Comparison of ENCODE assay signal across 1 cellular context in genomic region chr6:142373268-142374089, GRCh38.
TF ChIP-seq lines count a peak whose summit lies in the region.

No MANE protein-coding gene starts in this region.

TF ChIP-seq in HepG2, 621 proteins besides CTCF, POLR2A, EP300 and RAD21 (continued from another document and continues in another):
- no peak for TF ChIP-seq ZSCAN21 (CRISPR knock-in tag; IDR thresholded peaks at IDR 0.05; ENCODE audit: borderline replicate concordance)
- peak; percentile 43; the same call in 1 of the 2 replicates for TF ChIP-seq MED1 (CRISPR knock-in tag; IDR thresholded peaks at IDR 0.05)
- no peak for TF ChIP-seq REL (CRISPR knock-in tag; conservative IDR thresholded peaks at IDR 0.05)
- TF ChIP-seq, protein P1, sequence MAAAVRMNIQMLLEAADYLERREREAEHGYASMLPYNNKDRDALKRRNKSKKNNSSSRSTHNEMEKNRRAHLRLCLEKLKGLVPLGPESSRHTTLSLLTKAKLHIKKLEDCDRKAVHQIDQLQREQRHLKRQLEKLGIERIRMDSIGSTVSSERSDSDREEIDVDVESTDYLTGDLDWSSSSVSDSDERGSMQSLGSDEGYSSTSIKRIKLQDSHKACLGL (CRISPR knock-in tag; IDR thresholded peaks at IDR 0.05) = no peak
- TF ChIP-seq RNF2 (conservative IDR thresholded peaks at IDR 0.05; ENCODE audit: low read depth) = no peak
- TF ChIP-seq ZNF451 (CRISPR knock-in tag; IDR thresholded peaks at IDR 0.05) = no peak
- no peak for TF ChIP-seq ZNF160 (CRISPR knock-in tag; IDR thresholded peaks at IDR 0.05)
- no peak for TF ChIP-seq ZNF83 (CRISPR knock-in tag; IDR thresholded peaks at IDR 0.05; ENCODE audit: borderline replicate concordance)
- TF ChIP-seq, protein P2, sequence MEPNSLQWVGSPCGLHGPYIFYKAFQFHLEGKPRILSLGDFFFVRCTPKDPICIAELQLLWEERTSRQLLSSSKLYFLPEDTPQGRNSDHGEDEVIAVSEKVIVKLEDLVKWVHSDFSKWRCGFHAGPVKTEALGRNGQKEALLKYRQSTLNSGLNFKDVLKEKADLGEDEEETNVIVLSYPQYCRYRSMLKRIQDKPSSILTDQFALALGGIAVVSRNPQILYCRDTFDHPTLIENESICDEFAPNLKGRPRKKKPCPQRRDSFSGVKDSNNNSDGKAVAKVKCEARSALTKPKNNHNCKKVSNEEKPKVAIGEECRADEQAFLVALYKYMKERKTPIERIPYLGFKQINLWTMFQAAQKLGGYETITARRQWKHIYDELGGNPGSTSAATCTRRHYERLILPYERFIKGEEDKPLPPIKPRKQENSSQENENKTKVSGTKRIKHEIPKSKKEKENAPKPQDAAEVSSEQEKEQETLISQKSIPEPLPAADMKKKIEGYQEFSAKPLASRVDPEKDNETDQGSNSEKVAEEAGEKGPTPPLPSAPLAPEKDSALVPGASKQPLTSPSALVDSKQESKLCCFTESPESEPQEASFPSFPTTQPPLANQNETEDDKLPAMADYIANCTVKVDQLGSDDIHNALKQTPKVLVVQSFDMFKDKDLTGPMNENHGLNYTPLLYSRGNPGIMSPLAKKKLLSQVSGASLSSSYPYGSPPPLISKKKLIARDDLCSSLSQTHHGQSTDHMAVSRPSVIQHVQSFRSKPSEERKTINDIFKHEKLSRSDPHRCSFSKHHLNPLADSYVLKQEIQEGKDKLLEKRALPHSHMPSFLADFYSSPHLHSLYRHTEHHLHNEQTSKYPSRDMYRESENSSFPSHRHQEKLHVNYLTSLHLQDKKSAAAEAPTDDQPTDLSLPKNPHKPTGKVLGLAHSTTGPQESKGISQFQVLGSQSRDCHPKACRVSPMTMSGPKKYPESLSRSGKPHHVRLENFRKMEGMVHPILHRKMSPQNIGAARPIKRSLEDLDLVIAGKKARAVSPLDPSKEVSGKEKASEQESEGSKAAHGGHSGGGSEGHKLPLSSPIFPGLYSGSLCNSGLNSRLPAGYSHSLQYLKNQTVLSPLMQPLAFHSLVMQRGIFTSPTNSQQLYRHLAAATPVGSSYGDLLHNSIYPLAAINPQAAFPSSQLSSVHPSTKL (CRISPR knock-in tag; IDR thresholded peaks at IDR 0.05) = peak; percentile 38; the same call in 1 of the 2 replicates
- no peak for TF ChIP-seq KLF12 (CRISPR knock-in tag; IDR thresholded peaks at IDR 0.05; ENCODE audit: borderline replicate concordance)
- TF ChIP-seq, protein P3, sequence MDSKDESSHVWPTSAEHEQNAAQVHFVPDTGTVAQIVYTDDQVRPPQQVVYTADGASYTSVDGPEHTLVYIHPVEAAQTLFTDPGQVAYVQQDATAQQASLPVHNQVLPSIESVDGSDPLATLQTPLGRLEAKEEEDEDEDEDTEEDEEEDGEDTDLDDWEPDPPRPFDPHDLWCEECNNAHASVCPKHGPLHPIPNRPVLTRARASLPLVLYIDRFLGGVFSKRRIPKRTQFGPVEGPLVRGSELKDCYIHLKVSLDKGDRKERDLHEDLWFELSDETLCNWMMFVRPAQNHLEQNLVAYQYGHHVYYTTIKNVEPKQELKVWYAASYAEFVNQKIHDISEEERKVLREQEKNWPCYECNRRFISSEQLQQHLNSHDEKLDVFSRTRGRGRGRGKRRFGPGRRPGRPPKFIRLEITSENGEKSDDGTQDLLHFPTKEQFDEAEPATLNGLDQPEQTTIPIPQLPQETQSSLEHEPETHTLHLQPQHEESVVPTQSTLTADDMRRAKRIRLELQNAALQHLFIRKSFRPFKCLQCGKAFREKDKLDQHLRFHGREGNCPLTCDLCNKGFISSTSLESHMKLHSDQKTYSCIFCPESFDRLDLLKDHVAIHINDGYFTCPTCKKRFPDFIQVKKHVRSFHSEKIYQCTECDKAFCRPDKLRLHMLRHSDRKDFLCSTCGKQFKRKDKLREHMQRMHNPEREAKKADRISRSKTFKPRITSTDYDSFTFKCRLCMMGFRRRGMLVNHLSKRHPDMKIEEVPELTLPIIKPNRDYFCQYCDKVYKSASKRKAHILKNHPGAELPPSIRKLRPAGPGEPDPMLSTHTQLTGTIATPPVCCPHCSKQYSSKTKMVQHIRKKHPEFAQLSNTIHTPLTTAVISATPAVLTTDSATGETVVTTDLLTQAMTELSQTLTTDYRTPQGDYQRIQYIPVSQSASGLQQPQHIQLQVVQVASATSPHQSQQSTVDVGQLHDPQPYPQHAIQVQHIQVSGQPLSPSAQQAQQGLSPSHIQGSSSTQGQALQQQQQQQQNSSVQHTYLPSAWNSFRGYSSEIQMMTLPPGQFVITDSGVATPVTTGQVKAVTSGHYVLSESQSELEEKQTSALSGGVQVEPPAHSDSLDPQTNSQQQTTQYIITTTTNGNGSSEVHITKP (CRISPR knock-in tag; IDR thresholded peaks at IDR 0.05; ENCODE audit: low read depth) = no peak
- TF ChIP-seq ZNF589 (CRISPR knock-in tag; conservative IDR thresholded peaks at IDR 0.05) = no peak
- no peak for TF ChIP-seq SIX4 (CRISPR knock-in tag; IDR thresholded peaks at IDR 0.05)
- no peak for TF ChIP-seq PBX2 (CRISPR knock-in tag; IDR thresholded peaks at IDR 0.05)
- TF ChIP-seq ISL2 (CRISPR knock-in tag; IDR thresholded peaks at IDR 0.05) = 0 out of 2 replicates have a peak, but pooled peaks have one; percentile 20
- TF ChIP-seq, protein P4, sequence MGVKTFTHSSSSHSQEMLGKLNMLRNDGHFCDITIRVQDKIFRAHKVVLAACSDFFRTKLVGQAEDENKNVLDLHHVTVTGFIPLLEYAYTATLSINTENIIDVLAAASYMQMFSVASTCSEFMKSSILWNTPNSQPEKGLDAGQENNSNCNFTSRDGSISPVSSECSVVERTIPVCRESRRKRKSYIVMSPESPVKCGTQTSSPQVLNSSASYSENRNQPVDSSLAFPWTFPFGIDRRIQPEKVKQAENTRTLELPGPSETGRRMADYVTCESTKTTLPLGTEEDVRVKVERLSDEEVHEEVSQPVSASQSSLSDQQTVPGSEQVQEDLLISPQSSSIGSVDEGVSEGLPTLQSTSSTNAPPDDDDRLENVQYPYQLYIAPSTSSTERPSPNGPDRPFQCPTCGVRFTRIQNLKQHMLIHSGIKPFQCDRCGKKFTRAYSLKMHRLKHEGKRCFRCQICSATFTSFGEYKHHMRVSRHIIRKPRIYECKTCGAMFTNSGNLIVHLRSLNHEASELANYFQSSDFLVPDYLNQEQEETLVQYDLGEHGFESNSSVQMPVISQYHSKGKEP (CRISPR knock-in tag; IDR thresholded peaks at IDR 0.05) = no peak
- no peak for TF ChIP-seq CHCHD3 (CRISPR knock-in tag; IDR thresholded peaks at IDR 0.05)
- 0 out of 2 replicates have a peak, but pooled peaks have one; percentile 21 for TF ChIP-seq GABPB1 (CRISPR knock-in tag; IDR thresholded peaks at IDR 0.05)
- TF ChIP-seq GLI4 (CRISPR knock-in tag; IDR thresholded peaks at IDR 0.05; ENCODE audit: borderline replicate concordance) = no peak
- no peak for TF ChIP-seq ZNF124 (CRISPR knock-in tag; IDR thresholded peaks at IDR 0.05)
- TF ChIP-seq DR1 (CRISPR knock-in tag; IDR thresholded peaks at IDR 0.05) = no peak
- no peak for TF ChIP-seq TAF15 (IDR thresholded peaks at IDR 0.05; ENCODE audit: low read depth, low read length, poor library complexity, severe bottlenecking)
- no peak for TF ChIP-seq ZEB1 (IDR thresholded peaks at IDR 0.05; ENCODE audit: insufficient replicate concordance, low read depth)
- no peak for TF ChIP-seq ZNF713 (CRISPR knock-in tag; IDR thresholded peaks at IDR 0.05)
- TF ChIP-seq XRCC5 (optimal IDR thresholded peaks at IDR 0.05; ENCODE audit: low read length) = no peak
- no peak for TF ChIP-seq ELF4 (CRISPR knock-in tag; IDR thresholded peaks at IDR 0.05; ENCODE audit: borderline replicate concordance)
- no peak for TF ChIP-seq ZSCAN29 (CRISPR knock-in tag; conservative IDR thresholded peaks at IDR 0.05)
- TF ChIP-seq ZNF552 (CRISPR knock-in tag; IDR thresholded peaks at IDR 0.05; ENCODE audit: borderline replicate concordance) = no peak
- TF ChIP-seq KLF16 (CRISPR knock-in tag; IDR thresholded peaks at IDR 0.05) = no peak
- no peak for TF ChIP-seq CBFB (CRISPR knock-in tag; IDR thresholded peaks at IDR 0.05)
- TF ChIP-seq KLF9 (CRISPR knock-in tag; IDR thresholded peaks at IDR 0.05; ENCODE audit: low read depth) = no peak
- no peak for TF ChIP-seq CCDC6 (CRISPR knock-in tag; IDR thresholded peaks at IDR 0.05)
- no peak for TF ChIP-seq NKX3-1 (CRISPR knock-in tag; IDR thresholded peaks at IDR 0.05)
- peak; percentile 66; the same call in 1 of the 2 replicates for TF ChIP-seq GATAD2A (CRISPR knock-in tag; IDR thresholded peaks at IDR 0.05)
- no peak for TF ChIP-seq ZNF570 (CRISPR knock-in tag; IDR thresholded peaks at IDR 0.05; ENCODE audit: borderline replicate concordance)
- no peak for TF ChIP-seq REPIN1 (CRISPR knock-in tag; IDR thresholded peaks at IDR 0.05; ENCODE audit: borderline replicate concordance, low read depth)
- TF ChIP-seq ZMYM2 (CRISPR knock-in tag; IDR thresholded peaks at IDR 0.05) = peak; percentile 77; the same call in 1 of the 2 replicates
- no peak for TF ChIP-seq ZNF740 (CRISPR knock-in tag; IDR thresholded peaks at IDR 0.05)
- no peak for TF ChIP-seq TARDBP (CRISPR knock-in tag; IDR thresholded peaks at IDR 0.05)
- TF ChIP-seq ZIK1 (CRISPR knock-in tag; IDR thresholded peaks at IDR 0.05; ENCODE audit: borderline replicate concordance, low read depth) = no peak
- no peak for TF ChIP-seq ZNF768 (CRISPR knock-in tag; IDR thresholded peaks at IDR 0.05)
- TF ChIP-seq JUN (CRISPR knock-in tag; IDR thresholded peaks at IDR 0.05) = no peak
- no peak for TF ChIP-seq ZBTB20 (CRISPR knock-in tag; IDR thresholded peaks at IDR 0.05; ENCODE audit: borderline replicate concordance, low read depth)
- no peak for TF ChIP-seq PHB2 (IDR thresholded peaks at IDR 0.05; ENCODE audit: partially characterized antibody)
- TF ChIP-seq, protein P5, sequence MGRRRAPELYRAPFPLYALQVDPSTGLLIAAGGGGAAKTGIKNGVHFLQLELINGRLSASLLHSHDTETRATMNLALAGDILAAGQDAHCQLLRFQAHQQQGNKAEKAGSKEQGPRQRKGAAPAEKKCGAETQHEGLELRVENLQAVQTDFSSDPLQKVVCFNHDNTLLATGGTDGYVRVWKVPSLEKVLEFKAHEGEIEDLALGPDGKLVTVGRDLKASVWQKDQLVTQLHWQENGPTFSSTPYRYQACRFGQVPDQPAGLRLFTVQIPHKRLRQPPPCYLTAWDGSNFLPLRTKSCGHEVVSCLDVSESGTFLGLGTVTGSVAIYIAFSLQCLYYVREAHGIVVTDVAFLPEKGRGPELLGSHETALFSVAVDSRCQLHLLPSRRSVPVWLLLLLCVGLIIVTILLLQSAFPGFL (CRISPR knock-in tag; IDR thresholded peaks at IDR 0.05) = no peak
- TF ChIP-seq EZH2 (conservative IDR thresholded peaks at IDR 0.05; ENCODE audit: low read depth, low read length) = no peak
- TF ChIP-seq TEAD2 (CRISPR knock-in tag; IDR thresholded peaks at IDR 0.05) = no peak
- TF ChIP-seq FOXP1 (IDR thresholded peaks at IDR 0.05) = peak; percentile 57; the same call in 1 of the 2 replicates
- TF ChIP-seq FOXP1 (CRISPR knock-in tag; IDR thresholded peaks at IDR 0.05) = peak; percentile 95
- no peak for TF ChIP-seq GATA4 (IDR thresholded peaks at IDR 0.05; ENCODE audit: borderline replicate concordance, low read depth)
- TF ChIP-seq TEAD3 (CRISPR knock-in tag; optimal IDR thresholded peaks at IDR 0.05; ENCODE audit: borderline replicate concordance) = no peak
- no peak for TF ChIP-seq CREB3 (CRISPR knock-in tag; IDR thresholded peaks at IDR 0.05)
- no peak for TF ChIP-seq CREM (IDR thresholded peaks at IDR 0.05)
- no peak for TF ChIP-seq CREM (CRISPR knock-in tag; IDR thresholded peaks at IDR 0.05)
- TF ChIP-seq TSC22D2 (CRISPR knock-in tag; IDR thresholded peaks at IDR 0.05; ENCODE audit: borderline replicate concordance) = no peak
- TF ChIP-seq MIXL1 (CRISPR knock-in tag; IDR thresholded peaks at IDR 0.05) = peak; percentile 0; the same call in 1 of the 2 replicates
- TF ChIP-seq NCOA1 (CRISPR knock-in tag; IDR thresholded peaks at IDR 0.05) = no peak
- TF ChIP-seq ZNF546 (CRISPR knock-in tag; conservative IDR thresholded peaks at IDR 0.05) = no peak
- TF ChIP-seq RFX1 (IDR thresholded peaks at IDR 0.05) = no peak
- TF ChIP-seq FOXK2 (IDR thresholded peaks at IDR 0.05) = no peak
- no peak for TF ChIP-seq TBL1XR1 (IDR thresholded peaks at IDR 0.05; ENCODE audit: borderline replicate concordance, low read length, partially characterized antibody)
